In the genomic region with DNA sequence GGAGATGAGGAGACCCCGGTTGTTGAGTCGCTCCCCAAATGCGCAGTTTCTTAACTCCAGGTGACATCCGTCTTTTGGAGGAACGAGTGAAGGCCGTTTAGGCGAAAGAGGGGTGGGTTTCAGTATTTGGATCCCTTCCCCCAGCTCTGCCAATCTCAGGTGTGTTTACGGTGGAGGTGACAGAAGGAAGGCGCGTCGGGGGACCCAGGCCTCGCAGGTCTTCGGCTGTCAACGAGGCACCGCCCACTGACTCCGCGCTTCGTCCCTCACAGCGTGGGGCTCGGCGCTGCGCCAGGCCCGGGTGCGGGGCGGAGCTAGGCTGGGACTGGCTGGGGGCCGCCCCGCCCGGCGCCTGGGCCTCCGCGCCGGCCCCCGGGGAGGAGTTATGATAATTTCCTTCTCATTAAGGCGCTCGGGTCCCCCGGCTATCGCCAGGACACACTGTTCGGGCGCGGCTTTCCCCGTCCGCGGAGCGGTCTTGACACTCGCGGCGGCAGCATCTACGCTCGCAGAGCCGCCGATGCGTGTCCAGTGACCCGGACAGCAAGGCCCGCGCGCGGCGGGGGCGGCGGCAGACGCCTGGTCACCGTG, we compare ENCODE assay signal across 9 cellular contexts. TPM values are rescaled to one million over a fixed set of nuclear protein-coding genes. Genes with fewer than 3 reads are reported as not detected.
DNase-seq lines count a peak whose midpoint lies in the region; ATAC-seq, FAIRE-seq and TF ChIP-seq lines count a peak whose summit lies in the region.
"Had no signal": no experiment of that assay in that cellular context is flagged by ENCODE, and none has a peak within 500 bp of the region (broad histone marks: within the 10 kb centered on the region; RNA-seq: fewer than 3 reads in every experiment).

A gene (plus strand): TSS at position 434 of the 591 bp plus-strand sequence. CDS start 239 bp downstream, outside the sequence.

- no peak for TF ChIP-seq CTCF in GM12878 (IDR thresholded peaks at IDR 0.05 in 2 of 3, conservative IDR thresholded peaks at IDR 0.05 in 1 of 3; ENCODE audit: control insufficient read depth in 2 of 3, extremely low read depth in 1 of 3, insufficient read depth in 1 of 3, low read depth in 3 of 3, low read length in 3 of 3)

- ATAC-seq in GM12878, result no peak; the same call in 1 of the 3 replicates
- ATAC-seq in HG02885 (IDR thresholded peaks at IDR 0.05; ENCODE audit: poor library complexity, unreplicated experiment), result no peak
- ATAC-seq in HG02852 (IDR thresholded peaks at IDR 0.05; ENCODE audit: unreplicated experiment), result no peak

- H3K4me3 ChIP-seq in GM12878 (no peak within 1 kb of the TSS), iPS-20b (ENCODE audit: low read length) (peak within 1 kb of the TSS; percentile 88)

- H3K27ac ChIP-seq in GM12878 (ENCODE audit: control insufficient read depth, insufficient read depth) (no peak within 1 kb of the TSS), iPS-20b (ENCODE audit: low read length) (no peak within 1 kb of the TSS)

- H2AFZ ChIP-seq in GM12878 (ENCODE audit: control insufficient read depth, low read depth, low read length), result no peak within 1 kb of the TSS

- POLR2A ChIA-PET in GM12878 (lab: Charles Lee), result no interaction called here

- SMC1A ChIA-PET in GM12878 (lab: Charles Lee; ENCODE audit: uncharacterized antibody, unreplicated experiment), result no interaction called here

- H3K27me3 ChIP-seq in GM12878 (replicated peaks in 1 of 2; ENCODE audit: control insufficient read depth in 2 of 2, insufficient read depth in 2 of 2, low read length in 1 of 2), result peaks cover 14 to 21% of the 10 kb centered on the region in 2 experiments; a peak in 3 of 4 replicates
- H3K27me3 ChIP-seq in iPS-20b (ENCODE audit: insufficient read depth, low read length), result peaks cover 100% of the 10 kb centered on the region

- in situ Hi-C loops in GM12878 (cut with MboI), result no loop called here

- no peak for TF ChIP-seq RAD21 in GM12878 (IDR thresholded peaks at IDR 0.05; ENCODE audit: insufficient read depth, low read depth, low read length)

- no peak for TF ChIP-seq POLR2A in GM12878 (IDR thresholded peaks at IDR 0.05; ENCODE audit: low read depth, low read length)

- peak within 1 kb of the TSS; percentile 17; the same call in 1 of the 2 replicates for H3K4me2 ChIP-seq in GM12878 (ENCODE audit: control insufficient read depth, insufficient read depth)

- no peak for TF ChIP-seq EP300 in GM12878 (IDR thresholded peaks at IDR 0.05; ENCODE audit: borderline replicate concordance in 1 of 2, control insufficient read depth in 1 of 2, low read depth in 2 of 2, low read length in 2 of 2)

- RAD21 ChIA-PET in GM12878 (lab: Charles Lee; ENCODE audit: unreplicated experiment), result no interaction called here

- BruUV-seq in GM12878 (replicated peaks; lab: Mats Ljungman, UMichigan), result no TSS peak

- peak; percentile 87 for DNase-seq in SIG-M5 treated with dmso at 0.1 percent for 504 hours (lab: John Stamatoyannopoulos, UW; ENCODE audit: unreplicated experiment)
- no peak for DNase-seq in SIG-M5 (lab: John Stamatoyannopoulos, UW)
- DNase-seq in NCI-H345 (lab: John Stamatoyannopoulos, UW), result peak; percentile 89
- DNase-seq in GM12878 (ENCODE audit: low read depth, low spot score), result no peak
- DNase-seq in stimulated activated CD4-positive, alpha-beta T cell treated with anti-CD3 and anti-CD28 coated beads, Interleukin-1b, Interleukin-23, amount 100 ng/mL, for 48 hours, result peak; percentile 29

- H3K36me3 ChIP-seq in GM12878 (ENCODE audit: control insufficient read depth in 2 of 2, insufficient read depth in 2 of 2, low read length in 1 of 2), result no peaks in the 10 kb centered on the region
- peaks cover 4% of the 10 kb centered on the region; the same call in 1 of the 2 replicates for H3K36me3 ChIP-seq in iPS-20b (ENCODE audit: insufficient read depth, low read depth, low read length)

- no peaks in the 10 kb centered on the region for H3K79me2 ChIP-seq in GM12878 (ENCODE audit: control insufficient read depth, insufficient read depth, low read length)

- intact Hi-C loops in GM12878 (cut with micrococcal nuclease; ENCODE audit: unreplicated experiment), result no loop called here

- no peaks in the 10 kb centered on the region for H3K4me1 ChIP-seq in GM12878 (ENCODE audit: control insufficient read depth, insufficient read depth, low read length)
- peaks cover 16% of the 10 kb centered on the region; the same call in 1 of the 2 replicates for H3K4me1 ChIP-seq in iPS-20b (ENCODE audit: insufficient read depth, low read length)

- no peaks in the 10 kb centered on the region for H4K20me1 ChIP-seq in GM12878 (ENCODE audit: control insufficient read depth, insufficient read depth)

- FAIRE-seq in GM12878 (lab: Jason Lieb, UNC), result no peak
- FAIRE-seq: G401.6 had no signal

- 11% methylated on average over 58 of the region's 62 CpGs for WGBS in GM12878 (ENCODE audit: insufficient coverage, insufficient replicate concordance, low lambda C conversion rate, missing lambda C conversion rate)

- CTCF ChIA-PET in GM12878 (lab: Yijun Ruan, JAX), result no interaction called here

- H3K9me3 ChIP-seq in GM12878 (replicated peaks; ENCODE audit: control insufficient read depth, insufficient read depth, low read length), result no peaks in the 10 kb centered on the region
- no peaks in the 10 kb centered on the region for H3K9me3 ChIP-seq in iPS-20b (ENCODE audit: insufficient read depth, low read depth, low read length)

- H3K9ac ChIP-seq in GM12878 (ENCODE audit: control insufficient read depth, insufficient read depth, low read length), result no peak within 1 kb of the TSS
- peak within 1 kb of the TSS; percentile 74 for H3K9ac ChIP-seq in iPS-20b (ENCODE audit: low read depth, low read length)

TF ChIP-seq in GM12878, 131 proteins besides CTCF, POLR2A, EP300 and RAD21 (continues in another document):
- TF ChIP-seq HDGF (IDR thresholded peaks at IDR 0.05), result no peak
- TF ChIP-seq, protein P1, sequence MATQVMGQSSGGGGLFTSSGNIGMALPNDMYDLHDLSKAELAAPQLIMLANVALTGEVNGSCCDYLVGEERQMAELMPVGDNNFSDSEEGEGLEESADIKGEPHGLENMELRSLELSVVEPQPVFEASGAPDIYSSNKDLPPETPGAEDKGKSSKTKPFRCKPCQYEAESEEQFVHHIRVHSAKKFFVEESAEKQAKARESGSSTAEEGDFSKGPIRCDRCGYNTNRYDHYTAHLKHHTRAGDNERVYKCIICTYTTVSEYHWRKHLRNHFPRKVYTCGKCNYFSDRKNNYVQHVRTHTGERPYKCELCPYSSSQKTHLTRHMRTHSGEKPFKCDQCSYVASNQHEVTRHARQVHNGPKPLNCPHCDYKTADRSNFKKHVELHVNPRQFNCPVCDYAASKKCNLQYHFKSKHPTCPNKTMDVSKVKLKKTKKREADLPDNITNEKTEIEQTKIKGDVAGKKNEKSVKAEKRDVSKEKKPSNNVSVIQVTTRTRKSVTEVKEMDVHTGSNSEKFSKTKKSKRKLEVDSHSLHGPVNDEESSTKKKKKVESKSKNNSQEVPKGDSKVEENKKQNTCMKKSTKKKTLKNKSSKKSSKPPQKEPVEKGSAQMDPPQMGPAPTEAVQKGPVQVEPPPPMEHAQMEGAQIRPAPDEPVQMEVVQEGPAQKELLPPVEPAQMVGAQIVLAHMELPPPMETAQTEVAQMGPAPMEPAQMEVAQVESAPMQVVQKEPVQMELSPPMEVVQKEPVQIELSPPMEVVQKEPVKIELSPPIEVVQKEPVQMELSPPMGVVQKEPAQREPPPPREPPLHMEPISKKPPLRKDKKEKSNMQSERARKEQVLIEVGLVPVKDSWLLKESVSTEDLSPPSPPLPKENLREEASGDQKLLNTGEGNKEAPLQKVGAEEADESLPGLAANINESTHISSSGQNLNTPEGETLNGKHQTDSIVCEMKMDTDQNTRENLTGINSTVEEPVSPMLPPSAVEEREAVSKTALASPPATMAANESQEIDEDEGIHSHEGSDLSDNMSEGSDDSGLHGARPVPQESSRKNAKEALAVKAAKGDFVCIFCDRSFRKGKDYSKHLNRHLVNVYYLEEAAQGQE (IDR thresholded peaks at IDR 0.05; ENCODE audit: low read depth, low read length), result no peak
- TF ChIP-seq JUND (IDR thresholded peaks at IDR 0.05; ENCODE audit: low read depth, low read length), result no peak
- TF ChIP-seq FOXK2 (IDR thresholded peaks at IDR 0.05), result no peak
- TF ChIP-seq, protein P2, sequence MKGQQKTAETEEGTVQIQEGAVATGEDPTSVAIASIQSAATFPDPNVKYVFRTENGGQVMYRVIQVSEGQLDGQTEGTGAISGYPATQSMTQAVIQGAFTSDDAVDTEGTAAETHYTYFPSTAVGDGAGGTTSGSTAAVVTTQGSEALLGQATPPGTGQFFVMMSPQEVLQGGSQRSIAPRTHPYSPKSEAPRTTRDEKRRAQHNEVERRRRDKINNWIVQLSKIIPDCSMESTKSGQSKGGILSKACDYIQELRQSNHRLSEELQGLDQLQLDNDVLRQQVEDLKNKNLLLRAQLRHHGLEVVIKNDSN (IDR thresholded peaks at IDR 0.05; ENCODE audit: borderline replicate concordance, extremely low read length, insufficient read depth, low read depth, low read length), result no peak
- no peak for TF ChIP-seq RAD51 (IDR thresholded peaks at IDR 0.05)
- TF ChIP-seq ASH2L (IDR thresholded peaks at IDR 0.05; ENCODE audit: borderline replicate concordance, low read depth), result no peak

RNA-seq across cellular contexts. Expression of the gene that starts here (rescaled TPM):
- not detected in 2 replicates for total RNA-seq in GM12878 (2013; cell fraction: nucleolus; rRNA removed)
- not detected in 2 replicates for total RNA-seq in GM12878 (2014; rRNA removed)
- not detected in 2 replicates for total RNA-seq in GM12878 (2014; rRNA removed; fragmentation: Illumina TruSeq; extraction: Trizol)
- total RNA-seq in GM12878 (2021), result not detected in 2 replicates
- polyA plus RNA-seq in GM12878 (2011; ENCODE audit: low read depth), result not detected
- 0.49 and 0.81 TPM in 2 replicates for polyA plus RNA-seq in GM12878 (2011; rRNA removed)
- polyA plus RNA-seq in GM12878 (2011; cell fraction: cytosol; rRNA removed), result 0.23 and 0.49 TPM in 2 replicates
- 0.51 and 0.56 TPM in 2 replicates for polyA plus RNA-seq in GM12878 (2011; cell fraction: nucleus; rRNA removed)
- not detected in 2 replicates for polyA plus RNA-seq in GM12878 (2012)
- polyA plus RNA-seq in GM12878 (2014; fragmentation: Illumina TruSeq; extraction: Trizol), result not detected in 2 replicates
- polyA plus RNA-seq in GM12878 (2014; fragmentation: Nextera tagmentation; extraction: Ambion mirVana), result not detected
- polyA plus RNA-seq in GM12878 (2014; rRNA removed), result not detected in 2 replicates
- polyA plus RNA-seq in GM12878 (2016; fragmentation: Nextera tagmentation; extraction: Ambion mirVana), result not detected
- polyA minus RNA-seq in GM12878 (2011; rRNA and poly(A)+ RNA removed), result 0.29 and 0.36 TPM in 2 replicates
- 0.53 TPM in 1 of 2 replicates, not detected in the other for polyA minus RNA-seq in GM12878 (2011; cell fraction: cytosol; rRNA and poly(A)+ RNA removed)
- 0.24 and 0.38 TPM in 2 replicates for polyA minus RNA-seq in GM12878 (2011; cell fraction: nucleus; rRNA and poly(A)+ RNA removed)

Comparison
In these comparisons a context has a peak if more than half of its experiments do, and no peak if none do; other contexts are left out.
1. DNase-seq: peak in SIG-M5 treated with dmso at 0.1 percent for 504 hours (single experiment), NCI-H345 (single experiment) and stimulated activated CD4-positive, alpha-beta T cell treated with anti-CD3 and anti-CD28 coated beads, Interleukin-1b, Interleukin-23, amount 100 ng/mL, for 48 hours (single experiment); none in SIG-M5 (single experiment) and GM12878 (single experiment).